8 cellular contexts compared by ENCODE assay signal in the genomic region with DNA sequence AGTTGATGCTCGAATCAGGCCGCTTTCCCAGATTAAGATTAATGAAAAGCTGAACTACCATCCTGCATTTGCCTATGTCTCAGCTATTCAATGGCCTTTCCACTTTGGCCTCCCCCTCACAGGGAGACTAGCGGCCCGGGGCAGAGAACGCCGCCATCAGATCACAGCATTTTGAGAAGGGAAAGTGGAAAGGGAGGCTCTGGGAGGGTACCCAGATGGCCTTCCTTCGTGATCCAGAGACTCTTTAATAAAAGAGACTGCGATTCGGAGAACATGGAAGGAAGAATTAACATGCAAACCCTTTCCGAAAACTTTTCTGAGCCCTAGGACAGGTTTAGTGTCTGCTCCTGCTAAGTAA. TPM values are rescaled to one million over a fixed set of nuclear protein-coding genes. Genes with fewer than 3 reads are reported as not detected.
A peak's percentile ranks its signal among the peaks of the same experiment; 100 is the strongest.
DNase-seq lines count a peak whose midpoint lies in the region; ATAC-seq and TF ChIP-seq lines count a peak whose summit lies in the region.

No MANE protein-coding gene starts in this region.

- no CpG with 5 or more reads among the region's 10 CpGs for WGBS in mesendoderm (ENCODE audit: extremely low coverage, insufficient coverage, low lambda C conversion rate)
- WGBS in urinary bladder, result 5% methylated on average over 10 of the region's 10 CpGs

- H3K27me3 ChIP-seq in mesendoderm (ENCODE audit: insufficient read depth, low read length, poor library complexity), result no peaks in the 10 kb centered on the region

- H3K36me3 ChIP-seq in mesendoderm (ENCODE audit: control insufficient read depth, insufficient read depth, low read length), result no peaks in the 10 kb centered on the region
- H3K36me3 ChIP-seq in urinary bladder (ENCODE audit: insufficient read depth), result no peaks in the 10 kb centered on the region

- peak overlapping the region; percentile 87 for H2AK5ac ChIP-seq in mesendoderm (ENCODE audit: low read length)

- TF ChIP-seq CTCF in MCF 10A (IDR thresholded peaks at IDR 0.05; ENCODE audit: unreplicated experiment), result no peak

- peaks cover 7% of the 10 kb centered on the region for H3K27me3 Mint-ChIP-seq in activated naive CD4-positive, alpha-beta T cell treated with anti-CD3 and anti-CD28 coated beads, Interleukin-2, amount 10 ng/mL, durations not matched to agents 7 days and 5 days
- no peaks in the 10 kb centered on the region for H3K27me3 Mint-ChIP-seq in MCF 10A (ENCODE audit: insufficient read depth, unreplicated experiment)

- peak overlapping the region; percentile 87 for H4K8ac ChIP-seq in mesendoderm (ENCODE audit: low read depth, low read length)

- no peak overlapping the region for H3K18ac ChIP-seq in mesendoderm (ENCODE audit: low read length)

- H3K23ac ChIP-seq in mesendoderm (ENCODE audit: low read length), result peak overlapping the region; percentile 83

- H3K9me3 Mint-ChIP-seq in activated naive CD4-positive, alpha-beta T cell treated with anti-CD3 and anti-CD28 coated beads, Interleukin-2, amount 10 ng/mL, durations not matched to agents 7 days and 5 days, result no peaks in the 10 kb centered on the region
- no peaks in the 10 kb centered on the region for H3K9me3 Mint-ChIP-seq in MCF 10A (ENCODE audit: unreplicated experiment)

- H3K36me3 Mint-ChIP-seq in activated naive CD4-positive, alpha-beta T cell treated with anti-CD3 and anti-CD28 coated beads, Interleukin-2, amount 10 ng/mL, durations not matched to agents 7 days and 5 days, result peaks cover 16% of the 10 kb centered on the region
- no peaks in the 10 kb centered on the region for H3K36me3 Mint-ChIP-seq in MCF 10A (ENCODE audit: insufficient read depth, unreplicated experiment)

- POLR2A ChIA-PET in MCF 10A (lab: Yijun Ruan, JAX), result interaction anchor here (0.6 to 5.5 kb wide), 14 partner anchors 11 to 111 kb away, joined by 3 to 80 read pairs (median 6); a partner anchor contains a TSS

- peak overlapping the region; percentile 60 for H3K4ac ChIP-seq in mesendoderm (ENCODE audit: low read depth, low read length)

- H3K4me3 Mint-ChIP-seq in activated naive CD4-positive, alpha-beta T cell treated with anti-CD3 and anti-CD28 coated beads, Interleukin-2, amount 10 ng/mL, durations not matched to agents 7 days and 5 days, result peak overlapping the region; percentile 95
- peak overlapping the region; percentile 90 for H3K4me3 Mint-ChIP-seq in MCF 10A (ENCODE audit: unreplicated experiment)

- DNase-seq in activated naive CD4-positive, alpha-beta T cell treated with anti-CD3 and anti-CD28 coated beads, Interleukin-2, amount 10 ng/mL, durations not matched to agents 7 days and 5 days, result no peak
- DNase-seq in activated naive CD4-positive, alpha-beta T cell treated with anti-CD3 and anti-CD28 coated beads, Interleukin-2, amount 50 U/mL, for 16 hours, result no peak
- no peak for DNase-seq in MCF 10A (ENCODE audit: unreplicated experiment)
- DNase-seq in mesendoderm, result no peak
- DNase-seq in hepatic stellate cell (ENCODE audit: low spot score), result no peak
- DNase-seq in 8988T, result no peak

- intact Hi-C loops in MCF 10A (cut with micrococcal nuclease), result no loop called here

- H2BK5ac ChIP-seq in mesendoderm (ENCODE audit: low read length), result no peak overlapping the region

- peak overlapping the region; percentile 91 for H3K4me2 ChIP-seq in mesendoderm (ENCODE audit: low read length)

- BruUV-seq in MCF 10A (replicated peaks; lab: Mats Ljungman, UMichigan), result no TSS peak

- CTCF ChIA-PET in activated naive CD4-positive, alpha-beta T cell treated with anti-CD3 and anti-CD28 coated beads, Interleukin-2, amount 10 ng/mL, durations not matched to agents 7 days and 5 days (lab: Charles Lee), result interaction anchor here (1.6 to 1.8 kb wide), 3 partner anchors 17 to 21 kb away, joined by 6 to 10 read pairs (median 7); no protein-coding TSS in a partner anchor
- CTCF ChIA-PET in MCF 10A (lab: Yijun Ruan, JAX), result interaction anchor here (0.6 to 1.6 kb wide), 5 partner anchors 10 to 413 kb away, joined by 3 to 4 read pairs (median 3); no protein-coding TSS in a partner anchor

- peaks cover 48% of the 10 kb centered on the region for H3K4me1 Mint-ChIP-seq in activated naive CD4-positive, alpha-beta T cell treated with anti-CD3 and anti-CD28 coated beads, Interleukin-2, amount 10 ng/mL, durations not matched to agents 7 days and 5 days
- H3K4me1 Mint-ChIP-seq in MCF 10A (ENCODE audit: insufficient read depth, unreplicated experiment), result peaks cover 33% of the 10 kb centered on the region

- peak overlapping the region; percentile 89 for H4K5ac ChIP-seq in mesendoderm (ENCODE audit: low read length)

- no peak overlapping the region for H2BK15ac ChIP-seq in mesendoderm (replicated peaks; ENCODE audit: low read depth)

- H3K4me1 ChIP-seq in mesendoderm (ENCODE audit: control insufficient read depth, low read depth, low read length), result peaks cover 22% of the 10 kb centered on the region
- H3K4me1 ChIP-seq in urinary bladder (ENCODE audit: insufficient read depth), result no peaks in the 10 kb centered on the region

- peak overlapping the region; percentile 99 for H3K56ac ChIP-seq in mesendoderm (ENCODE audit: low read length)

- peaks cover 48% of the 10 kb centered on the region for H3K79me2 ChIP-seq in mesendoderm (ENCODE audit: control insufficient read depth, insufficient read depth, low read length)

- peak overlapping the region; percentile 75 for H3K27ac Mint-ChIP-seq in activated naive CD4-positive, alpha-beta T cell treated with anti-CD3 and anti-CD28 coated beads, Interleukin-2, amount 10 ng/mL, durations not matched to agents 7 days and 5 days
- H3K27ac Mint-ChIP-seq in MCF 10A (ENCODE audit: low read depth, unreplicated experiment), result peak overlapping the region; percentile 92

- no peak overlapping the region for H2BK120ac ChIP-seq in mesendoderm (ENCODE audit: low read depth, low read length)

- ATAC-seq in GM21526 (IDR thresholded peaks at IDR 0.05; ENCODE audit: low FRiP score, unreplicated experiment), result no peak

- peaks cover 32% of the 10 kb centered on the region for H3K79me1 ChIP-seq in mesendoderm (ENCODE audit: low read length)

- H3K27ac ChIP-seq in mesendoderm (ENCODE audit: low read depth, low read length), result no peak overlapping the region
- peak overlapping the region; percentile 78 for H3K27ac ChIP-seq in urinary bladder (ENCODE audit: low read depth)

- peak overlapping the region; percentile 98 for H3K9ac ChIP-seq in mesendoderm (ENCODE audit: low read length)

- H3K4me3 ChIP-seq in mesendoderm (ENCODE audit: low read length) (peak overlapping the region; percentile 99), urinary bladder (ENCODE audit: low read depth, low read length) (peak overlapping the region; percentile 91)

RNA-seq across cellular contexts. Expression of a gene that starts 0.5 kb away (rescaled TPM):
- 69.1 and 79.5 TPM in 2 replicates for total RNA-seq in MCF 10A (2022)
- 72.3 TPM for polyA plus RNA-seq in mesendoderm (2013, experiment 1 of 2)
- 71.9 TPM for polyA plus RNA-seq in mesendoderm (2013, experiment 2 of 2)
- total RNA-seq in urinary bladder, result 33.3 TPM
- polyA plus RNA-seq in urinary bladder, result 55.8 TPM

RNA-seq across cellular contexts. Expression of a gene that starts 42.2 kb away (rescaled TPM):
- total RNA-seq in MCF 10A (2022) (not detected in 2 replicates), urinary bladder (1.0 TPM)
- 0.08 TPM for polyA plus RNA-seq in mesendoderm (2013, experiment 1 of 2)
- polyA plus RNA-seq in mesendoderm (2013, experiment 2 of 2), result 0.03 TPM
- polyA plus RNA-seq in urinary bladder, result 0.60 TPM

RNA-seq across cellular contexts. Expression of a gene that starts 51.4 kb away (rescaled TPM):
- total RNA-seq in MCF 10A (2022) (21.2 and 21.6 TPM in 2 replicates), urinary bladder (16.8 TPM)
- 34.1 TPM for polyA plus RNA-seq in mesendoderm (2013, experiment 1 of 2)
- polyA plus RNA-seq in mesendoderm (2013, experiment 2 of 2), result 33.3 TPM
- polyA plus RNA-seq in urinary bladder, result 25.3 TPM

RNA-seq across cellular contexts. Expression of a gene that starts 58.0 kb away (rescaled TPM):
- total RNA-seq in MCF 10A (2022) (277 and 311 TPM in 2 replicates), urinary bladder (36.3 TPM)
- polyA plus RNA-seq in mesendoderm (2013, experiment 1 of 2), result 40.2 TPM
- 38.1 TPM for polyA plus RNA-seq in mesendoderm (2013, experiment 2 of 2)
- 40.4 TPM for polyA plus RNA-seq in urinary bladder
